Comparison of ENCODE assay signal across 2 cellular contexts in the genomic region with DNA sequence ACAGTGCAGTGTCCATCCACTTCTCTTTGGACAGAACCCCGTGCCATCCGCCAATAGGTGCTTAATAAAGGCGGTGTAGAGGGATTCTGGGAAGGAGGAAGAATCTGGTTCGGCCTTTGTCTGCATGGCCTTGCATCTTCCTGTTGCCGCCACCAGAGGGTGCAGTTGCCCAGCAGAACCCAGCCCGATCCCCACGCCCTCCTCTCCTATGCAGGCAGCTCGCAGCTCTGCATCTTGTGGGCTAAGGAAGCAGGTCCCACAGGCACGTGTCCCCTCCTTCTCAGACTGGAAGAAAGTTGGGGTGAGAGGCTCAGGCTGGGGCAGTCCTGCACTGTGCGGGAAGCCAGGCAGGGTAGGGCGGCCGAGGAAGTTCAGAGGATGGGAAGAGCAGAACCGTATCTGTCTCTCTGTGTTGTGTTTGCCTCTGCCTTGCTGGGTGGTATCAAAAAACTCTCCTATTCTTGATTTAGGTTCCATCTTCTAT.
TF ChIP-seq lines count a peak whose summit lies in the region.

No MANE protein-coding gene starts in this region.

TF ChIP-seq in HEK293, 187 proteins besides CTCF, POLR2A, EP300 and RAD21 (continued from another document and continues in another):
- TF ChIP-seq, protein P1, sequence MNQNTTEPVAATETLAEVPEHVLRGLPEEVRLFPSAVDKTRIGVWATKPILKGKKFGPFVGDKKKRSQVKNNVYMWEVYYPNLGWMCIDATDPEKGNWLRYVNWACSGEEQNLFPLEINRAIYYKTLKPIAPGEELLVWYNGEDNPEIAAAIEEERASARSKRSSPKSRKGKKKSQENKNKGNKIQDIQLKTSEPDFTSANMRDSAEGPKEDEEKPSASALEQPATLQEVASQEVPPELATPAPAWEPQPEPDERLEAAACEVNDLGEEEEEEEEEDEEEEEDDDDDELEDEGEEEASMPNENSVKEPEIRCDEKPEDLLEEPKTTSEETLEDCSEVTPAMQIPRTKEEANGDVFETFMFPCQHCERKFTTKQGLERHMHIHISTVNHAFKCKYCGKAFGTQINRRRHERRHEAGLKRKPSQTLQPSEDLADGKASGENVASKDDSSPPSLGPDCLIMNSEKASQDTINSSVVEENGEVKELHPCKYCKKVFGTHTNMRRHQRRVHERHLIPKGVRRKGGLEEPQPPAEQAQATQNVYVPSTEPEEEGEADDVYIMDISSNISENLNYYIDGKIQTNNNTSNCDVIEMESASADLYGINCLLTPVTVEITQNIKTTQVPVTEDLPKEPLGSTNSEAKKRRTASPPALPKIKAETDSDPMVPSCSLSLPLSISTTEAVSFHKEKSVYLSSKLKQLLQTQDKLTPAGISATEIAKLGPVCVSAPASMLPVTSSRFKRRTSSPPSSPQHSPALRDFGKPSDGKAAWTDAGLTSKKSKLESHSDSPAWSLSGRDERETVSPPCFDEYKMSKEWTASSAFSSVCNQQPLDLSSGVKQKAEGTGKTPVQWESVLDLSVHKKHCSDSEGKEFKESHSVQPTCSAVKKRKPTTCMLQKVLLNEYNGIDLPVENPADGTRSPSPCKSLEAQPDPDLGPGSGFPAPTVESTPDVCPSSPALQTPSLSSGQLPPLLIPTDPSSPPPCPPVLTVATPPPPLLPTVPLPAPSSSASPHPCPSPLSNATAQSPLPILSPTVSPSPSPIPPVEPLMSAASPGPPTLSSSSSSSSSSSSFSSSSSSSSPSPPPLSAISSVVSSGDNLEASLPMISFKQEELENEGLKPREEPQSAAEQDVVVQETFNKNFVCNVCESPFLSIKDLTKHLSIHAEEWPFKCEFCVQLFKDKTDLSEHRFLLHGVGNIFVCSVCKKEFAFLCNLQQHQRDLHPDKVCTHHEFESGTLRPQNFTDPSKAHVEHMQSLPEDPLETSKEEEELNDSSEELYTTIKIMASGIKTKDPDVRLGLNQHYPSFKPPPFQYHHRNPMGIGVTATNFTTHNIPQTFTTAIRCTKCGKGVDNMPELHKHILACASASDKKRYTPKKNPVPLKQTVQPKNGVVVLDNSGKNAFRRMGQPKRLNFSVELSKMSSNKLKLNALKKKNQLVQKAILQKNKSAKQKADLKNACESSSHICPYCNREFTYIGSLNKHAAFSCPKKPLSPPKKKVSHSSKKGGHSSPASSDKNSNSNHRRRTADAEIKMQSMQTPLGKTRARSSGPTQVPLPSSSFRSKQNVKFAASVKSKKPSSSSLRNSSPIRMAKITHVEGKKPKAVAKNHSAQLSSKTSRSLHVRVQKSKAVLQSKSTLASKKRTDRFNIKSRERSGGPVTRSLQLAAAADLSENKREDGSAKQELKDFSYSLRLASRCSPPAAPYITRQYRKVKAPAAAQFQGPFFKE (tag by site-specific recombination; IDR thresholded peaks at IDR 0.05; ENCODE audit: borderline replicate concordance), result no peak
- TF ChIP-seq, protein P2, sequence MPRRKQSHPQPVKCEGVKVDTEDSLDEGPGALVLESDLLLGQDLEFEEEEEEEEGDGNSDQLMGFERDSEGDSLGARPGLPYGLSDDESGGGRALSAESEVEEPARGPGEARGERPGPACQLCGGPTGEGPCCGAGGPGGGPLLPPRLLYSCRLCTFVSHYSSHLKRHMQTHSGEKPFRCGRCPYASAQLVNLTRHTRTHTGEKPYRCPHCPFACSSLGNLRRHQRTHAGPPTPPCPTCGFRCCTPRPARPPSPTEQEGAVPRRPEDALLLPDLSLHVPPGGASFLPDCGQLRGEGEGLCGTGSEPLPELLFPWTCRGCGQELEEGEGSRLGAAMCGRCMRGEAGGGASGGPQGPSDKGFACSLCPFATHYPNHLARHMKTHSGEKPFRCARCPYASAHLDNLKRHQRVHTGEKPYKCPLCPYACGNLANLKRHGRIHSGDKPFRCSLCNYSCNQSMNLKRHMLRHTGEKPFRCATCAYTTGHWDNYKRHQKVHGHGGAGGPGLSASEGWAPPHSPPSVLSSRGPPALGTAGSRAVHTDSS (tag by site-specific recombination; IDR thresholded peaks at IDR 0.05), result peak; percentile 25; the same call in 1 of the 2 replicates
- TF ChIP-seq ZNF561 (tag by site-specific recombination; IDR thresholded peaks at IDR 0.05; ENCODE audit: borderline replicate concordance) (peak; percentile 53; the same call in 1 of the 2 replicates), ZNF600 (tag by site-specific recombination; IDR thresholded peaks at IDR 0.05) (0 out of 2 replicates have a peak, but pooled peaks have one; percentile 29), ZNF214 (tag by site-specific recombination; IDR thresholded peaks at IDR 0.05; ENCODE audit: borderline replicate concordance) (no peak), ZNF549 (tag by site-specific recombination; IDR thresholded peaks at IDR 0.05) (no peak), ZNF558 (tag by site-specific recombination; IDR thresholded peaks at IDR 0.05) (no peak), ZNF266 (tag by site-specific recombination; IDR thresholded peaks at IDR 0.05; ENCODE audit: low read depth) (no peak), ZNF777 (tag by site-specific recombination; IDR thresholded peaks at IDR 0.05; ENCODE audit: borderline replicate concordance) (no peak), IKZF3 (tag by site-specific recombination; IDR thresholded peaks at IDR 0.05) (0 out of 2 replicates have a peak, but pooled peaks have one; percentile 15), ZBTB8A (tag by site-specific recombination; IDR thresholded peaks at IDR 0.05) (no peak), KLF1 (tag by site-specific recombination; IDR thresholded peaks at IDR 0.05) (0 out of 2 replicates have a peak, but pooled peaks have one; percentile 30), ZEB2 (tag by site-specific recombination; IDR thresholded peaks at IDR 0.05) (no peak), GLIS2 (tag by site-specific recombination; IDR thresholded peaks at IDR 0.05) (no peak), KLF16 (tag by site-specific recombination; IDR thresholded peaks at IDR 0.05) (0 out of 2 replicates have a peak, but pooled peaks have one; percentile 30), ZNF621 (tag by site-specific recombination; IDR thresholded peaks at IDR 0.05) (no peak), ZNF341 (tag by site-specific recombination; IDR thresholded peaks at IDR 0.05; ENCODE audit: low read depth) (no peak), ZNF184 (tag by site-specific recombination; IDR thresholded peaks at IDR 0.05) (no peak)
- TF ChIP-seq, protein P3, sequence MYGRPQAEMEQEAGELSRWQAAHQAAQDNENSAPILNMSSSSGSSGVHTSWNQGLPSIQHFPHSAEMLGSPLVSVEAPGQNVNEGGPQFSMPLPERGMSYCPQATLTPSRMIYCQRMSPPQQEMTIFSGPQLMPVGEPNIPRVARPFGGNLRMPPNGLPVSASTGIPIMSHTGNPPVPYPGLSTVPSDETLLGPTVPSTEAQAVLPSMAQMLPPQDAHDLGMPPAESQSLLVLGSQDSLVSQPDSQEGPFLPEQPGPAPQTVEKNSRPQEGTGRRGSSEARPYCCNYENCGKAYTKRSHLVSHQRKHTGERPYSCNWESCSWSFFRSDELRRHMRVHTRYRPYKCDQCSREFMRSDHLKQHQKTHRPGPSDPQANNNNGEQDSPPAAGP (tag by site-specific recombination; IDR thresholded peaks at IDR 0.05), result peak; percentile 57; the same call in 1 of the 2 replicates

TF ChIP-seq in K562, 482 proteins besides CTCF, POLR2A, EP300 and RAD21 (continued from another document and continues in another):
- TF ChIP-seq, protein P4, sequence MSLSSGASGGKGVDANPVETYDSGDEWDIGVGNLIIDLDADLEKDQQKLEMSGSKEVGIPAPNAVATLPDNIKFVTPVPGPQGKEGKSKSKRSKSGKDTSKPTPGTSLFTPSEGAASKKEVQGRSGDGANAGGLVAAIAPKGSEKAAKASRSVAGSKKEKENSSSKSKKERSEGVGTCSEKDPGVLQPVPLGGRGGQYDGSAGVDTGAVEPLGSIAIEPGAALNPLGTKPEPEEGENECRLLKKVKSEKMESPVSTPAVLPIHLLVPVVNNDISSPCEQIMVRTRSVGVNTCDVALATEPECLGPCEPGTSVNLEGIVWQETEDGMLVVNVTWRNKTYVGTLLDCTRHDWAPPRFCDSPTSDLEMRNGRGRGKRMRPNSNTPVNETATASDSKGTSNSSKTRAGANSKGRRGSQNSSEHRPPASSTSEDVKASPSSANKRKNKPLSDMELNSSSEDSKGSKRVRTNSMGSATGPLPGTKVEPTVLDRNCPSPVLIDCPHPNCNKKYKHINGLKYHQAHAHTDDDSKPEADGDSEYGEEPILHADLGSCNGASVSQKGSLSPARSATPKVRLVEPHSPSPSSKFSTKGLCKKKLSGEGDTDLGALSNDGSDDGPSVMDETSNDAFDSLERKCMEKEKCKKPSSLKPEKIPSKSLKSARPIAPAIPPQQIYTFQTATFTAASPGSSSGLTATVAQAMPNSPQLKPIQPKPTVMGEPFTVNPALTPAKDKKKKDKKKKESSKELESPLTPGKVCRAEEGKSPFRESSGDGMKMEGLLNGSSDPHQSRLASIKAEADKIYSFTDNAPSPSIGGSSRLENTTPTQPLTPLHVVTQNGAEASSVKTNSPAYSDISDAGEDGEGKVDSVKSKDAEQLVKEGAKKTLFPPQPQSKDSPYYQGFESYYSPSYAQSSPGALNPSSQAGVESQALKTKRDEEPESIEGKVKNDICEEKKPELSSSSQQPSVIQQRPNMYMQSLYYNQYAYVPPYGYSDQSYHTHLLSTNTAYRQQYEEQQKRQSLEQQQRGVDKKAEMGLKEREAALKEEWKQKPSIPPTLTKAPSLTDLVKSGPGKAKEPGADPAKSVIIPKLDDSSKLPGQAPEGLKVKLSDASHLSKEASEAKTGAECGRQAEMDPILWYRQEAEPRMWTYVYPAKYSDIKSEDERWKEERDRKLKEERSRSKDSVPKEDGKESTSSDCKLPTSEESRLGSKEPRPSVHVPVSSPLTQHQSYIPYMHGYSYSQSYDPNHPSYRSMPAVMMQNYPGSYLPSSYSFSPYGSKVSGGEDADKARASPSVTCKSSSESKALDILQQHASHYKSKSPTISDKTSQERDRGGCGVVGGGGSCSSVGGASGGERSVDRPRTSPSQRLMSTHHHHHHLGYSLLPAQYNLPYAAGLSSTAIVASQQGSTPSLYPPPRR (CRISPR knock-in tag; IDR thresholded peaks at IDR 0.05; ENCODE audit: borderline replicate concordance), result no peak
- TF ChIP-seq BRCA1 (IDR thresholded peaks at IDR 0.05) (no peak), BRCA1 (CRISPR knock-in tag; IDR thresholded peaks at IDR 0.05) (no peak), CBX3 (IDR thresholded peaks at IDR 0.05; ENCODE audit: borderline replicate concordance in 1 of 2, low read length in 2 of 2) (peak in 1 of 2 experiments; percentile 76; a peak in 1 of 3 replicates), HDAC2 (IDR thresholded peaks at IDR 0.05) (0 out of 2 replicates have a peak, but pooled peaks have one; percentile 60), ELF1 (tag; IDR thresholded peaks at IDR 0.05) (0 out of 2 replicates have a peak, but pooled peaks have one; percentile 43), MYNN (IDR thresholded peaks at IDR 0.05) (peak; percentile 82; the same call in 1 of the 2 replicates), MYNN (CRISPR knock-in tag; IDR thresholded peaks at IDR 0.05) (no peak), STAG1 (CRISPR knock-in tag; IDR thresholded peaks at IDR 0.05; ENCODE audit: borderline replicate concordance) (peak; percentile 97), TEAD4 (IDR thresholded peaks at IDR 0.05; ENCODE audit: low read length) (peak; percentile 49), TEAD4 (CRISPR knock-in tag; IDR thresholded peaks at IDR 0.05; ENCODE audit: borderline replicate concordance) (no peak), ZNF766 (CRISPR knock-in tag; conservative IDR thresholded peaks at IDR 0.05) (peak; percentile 86), ZNF696 (CRISPR knock-in tag; conservative IDR thresholded peaks at IDR 0.05) (no peak), SP1 (CRISPR knock-in tag; IDR thresholded peaks at IDR 0.05) (peak; percentile 84), RFX7 (CRISPR knock-in tag; IDR thresholded peaks at IDR 0.05) (no peak), ZNF79 (CRISPR knock-in tag; IDR thresholded peaks at IDR 0.05; ENCODE audit: low read depth) (no peak)
- TF ChIP-seq, protein P5, sequence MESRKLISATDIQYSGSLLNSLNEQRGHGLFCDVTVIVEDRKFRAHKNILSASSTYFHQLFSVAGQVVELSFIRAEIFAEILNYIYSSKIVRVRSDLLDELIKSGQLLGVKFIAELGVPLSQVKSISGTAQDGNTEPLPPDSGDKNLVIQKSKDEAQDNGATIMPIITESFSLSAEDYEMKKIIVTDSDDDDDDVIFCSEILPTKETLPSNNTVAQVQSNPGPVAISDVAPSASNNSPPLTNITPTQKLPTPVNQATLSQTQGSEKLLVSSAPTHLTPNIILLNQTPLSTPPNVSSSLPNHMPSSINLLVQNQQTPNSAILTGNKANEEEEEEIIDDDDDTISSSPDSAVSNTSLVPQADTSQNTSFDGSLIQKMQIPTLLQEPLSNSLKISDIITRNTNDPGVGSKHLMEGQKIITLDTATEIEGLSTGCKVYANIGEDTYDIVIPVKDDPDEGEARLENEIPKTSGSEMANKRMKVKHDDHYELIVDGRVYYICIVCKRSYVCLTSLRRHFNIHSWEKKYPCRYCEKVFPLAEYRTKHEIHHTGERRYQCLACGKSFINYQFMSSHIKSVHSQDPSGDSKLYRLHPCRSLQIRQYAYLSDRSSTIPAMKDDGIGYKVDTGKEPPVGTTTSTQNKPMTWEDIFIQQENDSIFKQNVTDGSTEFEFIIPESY (CRISPR knock-in tag; IDR thresholded peaks at IDR 0.05), result peak; percentile 86
- TF ChIP-seq, protein P6, sequence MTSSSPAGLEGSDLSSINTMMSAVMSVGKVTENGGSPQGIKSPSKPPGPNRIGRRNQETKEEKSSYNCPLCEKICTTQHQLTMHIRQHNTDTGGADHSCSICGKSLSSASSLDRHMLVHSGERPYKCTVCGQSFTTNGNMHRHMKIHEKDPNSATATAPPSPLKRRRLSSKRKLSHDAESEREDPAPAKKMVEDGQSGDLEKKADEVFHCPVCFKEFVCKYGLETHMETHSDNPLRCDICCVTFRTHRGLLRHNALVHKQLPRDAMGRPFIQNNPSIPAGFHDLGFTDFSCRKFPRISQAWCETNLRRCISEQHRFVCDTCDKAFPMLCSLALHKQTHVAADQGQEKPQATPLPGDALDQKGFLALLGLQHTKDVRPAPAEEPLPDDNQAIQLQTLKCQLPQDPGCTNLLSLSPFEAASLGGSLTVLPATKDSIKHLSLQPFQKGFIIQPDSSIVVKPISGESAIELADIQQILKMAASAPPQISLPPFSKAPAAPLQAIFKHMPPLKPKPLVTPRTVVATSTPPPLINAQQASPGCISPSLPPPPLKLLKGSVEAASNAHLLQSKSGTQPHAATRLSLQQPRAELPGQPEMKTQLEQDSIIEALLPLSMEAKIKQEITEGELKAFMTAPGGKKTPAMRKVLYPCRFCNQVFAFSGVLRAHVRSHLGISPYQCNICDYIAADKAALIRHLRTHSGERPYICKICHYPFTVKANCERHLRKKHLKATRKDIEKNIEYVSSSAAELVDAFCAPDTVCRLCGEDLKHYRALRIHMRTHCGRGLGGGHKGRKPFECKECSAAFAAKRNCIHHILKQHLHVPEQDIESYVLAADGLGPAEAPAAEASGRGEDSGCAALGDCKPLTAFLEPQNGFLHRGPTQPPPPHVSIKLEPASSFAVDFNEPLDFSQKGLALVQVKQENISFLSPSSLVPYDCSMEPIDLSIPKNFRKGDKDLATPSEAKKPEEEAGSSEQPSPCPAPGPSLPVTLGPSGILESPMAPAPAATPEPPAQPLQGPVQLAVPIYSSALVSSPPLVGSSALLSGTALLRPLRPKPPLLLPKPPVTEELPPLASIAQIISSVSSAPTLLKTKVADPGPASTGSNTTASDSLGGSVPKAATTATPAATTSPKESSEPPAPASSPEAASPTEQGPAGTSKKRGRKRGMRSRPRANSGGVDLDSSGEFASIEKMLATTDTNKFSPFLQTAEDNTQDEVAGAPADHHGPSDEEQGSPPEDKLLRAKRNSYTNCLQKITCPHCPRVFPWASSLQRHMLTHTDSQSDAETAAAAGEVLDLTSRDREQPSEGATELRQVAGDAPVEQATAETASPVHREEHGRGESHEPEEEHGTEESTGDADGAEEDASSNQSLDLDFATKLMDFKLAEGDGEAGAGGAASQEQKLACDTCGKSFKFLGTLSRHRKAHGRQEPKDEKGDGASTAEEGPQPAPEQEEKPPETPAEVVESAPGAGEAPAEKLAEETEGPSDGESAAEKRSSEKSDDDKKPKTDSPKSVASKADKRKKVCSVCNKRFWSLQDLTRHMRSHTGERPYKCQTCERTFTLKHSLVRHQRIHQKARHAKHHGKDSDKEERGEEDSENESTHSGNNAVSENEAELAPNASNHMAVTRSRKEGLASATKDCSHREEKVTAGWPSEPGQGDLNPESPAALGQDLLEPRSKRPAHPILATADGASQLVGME (CRISPR knock-in tag; IDR thresholded peaks at IDR 0.05), result peak; percentile 68; the same call in 1 of the 2 replicates
